ENCODE assay signal across 12 cellular contexts in the genomic region with DNA sequence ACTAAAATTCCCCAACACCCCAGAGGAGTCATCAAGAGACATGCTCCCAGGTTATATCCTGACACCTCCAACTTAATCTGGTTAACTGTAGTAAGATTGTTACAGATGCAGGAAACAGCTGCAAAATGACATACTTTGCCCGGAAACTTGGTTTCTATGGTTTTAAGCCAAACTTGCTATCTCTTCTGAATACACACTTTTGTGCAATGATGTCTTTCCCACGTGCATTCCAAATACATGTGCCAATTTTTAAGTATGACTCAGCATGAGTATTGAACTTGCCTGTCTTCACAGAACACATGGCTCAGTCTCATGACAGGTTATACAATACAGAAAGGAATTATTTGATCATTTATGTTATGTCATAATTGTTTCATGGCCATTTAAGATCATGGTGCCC.
DNase-seq lines count a peak whose midpoint lies in the region; ATAC-seq and FAIRE-seq lines count a peak whose summit lies in the region.
"Had no signal": no experiment of that assay in that cellular context is flagged by ENCODE, and none has a peak within 500 bp of the region (broad histone marks: within the 10 kb centered on the region; RNA-seq: fewer than 3 reads in every experiment).

No MANE protein-coding gene starts in this region.

- POLR2A ChIA-PET in naive thymus-derived CD4-positive, alpha-beta T cell (lab: Charles Lee), result no interaction called here

- H3K27ac ChIP-seq in naive thymus-derived CD4-positive, alpha-beta T cell (ENCODE audit: low read depth, low read length), result no peak overlapping the region

- H3K27me3 Mint-ChIP-seq in naive thymus-derived CD4-positive, alpha-beta T cell, result peaks cover 0 to 10% (median 8%) of the 10 kb centered on the region in 5 donors

- H3K9me3 ChIP-seq in naive thymus-derived CD4-positive, alpha-beta T cell (ENCODE audit: control insufficient read depth in 2 of 3, low read length in 3 of 3), result no peaks in the 10 kb centered on the region

- no peaks in the 10 kb centered on the region for H3K36me3 Mint-ChIP-seq in naive thymus-derived CD4-positive, alpha-beta T cell

- H3K27ac Mint-ChIP-seq in naive thymus-derived CD4-positive, alpha-beta T cell, result no peak overlapping the region
- H3K27ac Mint-ChIP-seq: T-helper 1 cell treated with Interleukin-12 subunit alpha and Interleukin-12 subunit beta and Interleukin-4 antibody, amounts not matched to agents 30 μg/mL and 1 μg/mL, for 36 hours had no signal

- H3K4me3 Mint-ChIP-seq in naive thymus-derived CD4-positive, alpha-beta T cell, result no peak overlapping the region
- H3K4me3 Mint-ChIP-seq: T-helper 1 cell treated with Interleukin-12 subunit alpha and Interleukin-12 subunit beta and Interleukin-4 antibody, amounts not matched to agents 30 μg/mL and 1 μg/mL, for 36 hours had no signal

- no peak for FAIRE-seq in frontal cortex (lab: Jason Lieb, UNC)
- FAIRE-seq: colon, K562 had no signal

- no peaks in the 10 kb centered on the region for H3K4me1 ChIP-seq in naive thymus-derived CD4-positive, alpha-beta T cell (ENCODE audit: control insufficient read depth in 2 of 2, insufficient read depth in 2 of 2, low read length in 2 of 2)

- H3K9me3 Mint-ChIP-seq in naive thymus-derived CD4-positive, alpha-beta T cell, result peaks cover 0 to 9% (median 0%) of the 10 kb centered on the region in 11 donors
- H3K9me3 Mint-ChIP-seq: T-helper 1 cell treated with Interleukin-12 subunit alpha and Interleukin-12 subunit beta and Interleukin-4 antibody, amounts not matched to agents 30 μg/mL and 1 μg/mL, for 36 hours had no signal

- ATAC-seq in naive thymus-derived CD4-positive, alpha-beta T cell, result no peak
- ATAC-seq: K562 had no signal

- DNase-seq in GM03348 (ENCODE audit: low spot score) (peak; percentile 61), RPMI7951 (ENCODE audit: low read depth) (peak; percentile 96), fibroblast of gingiva (ENCODE audit: low read depth) (peak; percentile 88), renal cortical epithelial cell (ENCODE audit: low read depth) (peak; percentile 86), DMS153 treated with DMSO at 0.1 percent for 48 hours (lab: John Stamatoyannopoulos, UW; ENCODE audit: unreplicated experiment) (no peak), frontal cortex (ENCODE audit: low spot score in 2 of 2) (no peak)
- no peak for DNase-seq in naive thymus-derived CD4-positive, alpha-beta T cell
- DNase-seq in stimulated activated naive CD4-positive, alpha-beta T cell (lab: John Stamatoyannopoulos, UW), result no peak
- DNase-seq: NCI-H526 treated with DMSO at 0.1 percent for 48 hours had no signal

- no peaks in the 10 kb centered on the region for H3K27me3 ChIP-seq in naive thymus-derived CD4-positive, alpha-beta T cell (ENCODE audit: control insufficient read depth in 2 of 2, insufficient read depth in 2 of 2, low read length in 2 of 2)

- CTCF ChIA-PET in naive thymus-derived CD4-positive, alpha-beta T cell (lab: Charles Lee), result no interaction called here

- no peak overlapping the region for H3K4me3 ChIP-seq in naive thymus-derived CD4-positive, alpha-beta T cell (ENCODE audit: low read length)
- H3K4me3 ChIP-seq: K562 had no signal

- intact Hi-C loops in naive thymus-derived CD4-positive, alpha-beta T cell (cut with micrococcal nuclease), result no loop called here

- no peaks in the 10 kb centered on the region for H3K36me3 ChIP-seq in naive thymus-derived CD4-positive, alpha-beta T cell (ENCODE audit: control insufficient read depth in 2 of 3, insufficient read depth in 3 of 3, low read length in 3 of 3)

- H3K4me1 Mint-ChIP-seq in naive thymus-derived CD4-positive, alpha-beta T cell, result no peaks in the 10 kb centered on the region

Comparison
In these comparisons a context has a peak if more than half of its experiments do, and no peak if none do; other contexts are left out.
1. DNase-seq: peak in GM03348 (single experiment), RPMI7951 (single experiment), fibroblast of gingiva (single experiment) and renal cortical epithelial cell (single experiment); none in DMS153 treated with DMSO at 0.1 percent for 48 hours (single experiment), naive thymus-derived CD4-positive, alpha-beta T cell (0 of 9), stimulated activated naive CD4-positive, alpha-beta T cell (0 of 6) and frontal cortex (0 of 2).